In the genomic region with DNA sequence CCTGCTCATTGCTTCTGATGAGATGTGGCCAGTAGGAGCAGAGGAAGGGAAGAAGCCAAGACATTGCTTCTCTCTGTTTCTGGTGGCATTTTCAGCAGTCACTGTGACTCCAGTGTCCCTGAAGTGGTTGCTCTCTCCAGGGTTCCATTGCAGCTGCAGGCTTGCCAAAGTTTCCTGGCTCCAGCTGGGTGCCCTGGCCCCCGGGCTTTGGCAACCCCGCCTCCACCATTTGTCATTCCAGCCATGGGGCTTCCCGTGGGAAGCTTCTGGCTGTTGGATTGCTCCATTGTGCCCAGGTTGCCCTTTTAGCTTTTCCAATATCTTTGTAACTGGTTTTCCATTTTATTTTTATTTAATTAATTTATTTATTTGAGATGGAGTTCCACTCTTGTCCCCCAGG, we compare ENCODE assay signal across 25 cellular contexts. TPM values are rescaled to one million over a fixed set of nuclear protein-coding genes. Genes with fewer than 3 reads are reported as not detected.
"Had no signal": no experiment of that assay in that cellular context is flagged by ENCODE, and none has a peak within 500 bp of the region (broad histone marks: within the 10 kb centered on the region; RNA-seq: fewer than 3 reads in every experiment).

No MANE protein-coding gene starts in this region.

- H3K4me3 Mint-ChIP-seq: naive thymus-derived CD8-positive, alpha-beta T cell had no signal

- H3K4me1 ChIP-seq: heart left ventricle, stomach, transverse colon had no signal

- H3K36me3 Mint-ChIP-seq: naive thymus-derived CD8-positive, alpha-beta T cell had no signal

- FAIRE-seq: frontal cortex, small intestine had no signal

- ATAC-seq: heart left ventricle; mucosa of descending colon; naive thymus-derived CD8-positive, alpha-beta T cell had no signal

- H3K27me3 ChIP-seq: right atrium auricular region, transverse colon had no signal

- H3K36me3 ChIP-seq: heart left ventricle, neutrophil, right atrium auricular region, stomach, thoracic aorta, transverse colon had no signal

- H3K9me3 Mint-ChIP-seq: naive thymus-derived CD8-positive, alpha-beta T cell had no signal

- H3K4me3 ChIP-seq: dorsolateral prefrontal cortex, heart left ventricle, mucosa of descending colon, right atrium auricular region, stomach, thoracic aorta, transverse colon had no signal

- DNase-seq: cortex of kidney; dorsolateral prefrontal cortex; effector CD8-positive, alpha-beta T cell; heart left ventricle; hippocampal formation; kidney glomerular epithelial cell; mucosa of descending colon; naive thymus-derived CD8-positive, alpha-beta T cell; posterior cingulate gyrus; small intestine; stimulated activated CD4-positive, alpha-beta T cell treated with anti-CD3 and anti-CD28 coated beads, Interleukin-12 subunit alpha, Interleukin-12 subunit beta, amount 100 ng/mL, for 4 hours; stimulated activated naive CD4-positive, alpha-beta T cell; stomach; transverse colon had no signal

- H3K27ac Mint-ChIP-seq: naive thymus-derived CD8-positive, alpha-beta T cell had no signal

- H3K9me3 ChIP-seq: heart left ventricle, mucosa of descending colon, neutrophil, right atrium auricular region, stomach, thoracic aorta, transverse colon had no signal

- H3K27ac ChIP-seq: dorsolateral prefrontal cortex, heart left ventricle, neutrophil, right atrium auricular region, stomach, thoracic aorta, transverse colon had no signal

RNA-seq across cellular contexts. Expression of a gene that starts 12.7 kb away (rescaled TPM):
- total RNA-seq: dorsolateral prefrontal cortex; frontal cortex; glomerular endothelial cell; liver; lung microvascular endothelial cell; naive thymus-derived CD8-positive, alpha-beta T cell; osteocyte; pulmonary artery endothelial cell; thoracic aorta; ureter had no signal
- polyA plus RNA-seq: heart left ventricle; liver; naive thymus-derived CD8-positive, alpha-beta T cell; neural cell had no signal

RNA-seq across cellular contexts. Expression of a gene that starts 37.1 kb away (rescaled TPM):
- total RNA-seq: frontal cortex, glomerular endothelial cell, lung microvascular endothelial cell, osteocyte, pulmonary artery endothelial cell, thoracic aorta, ureter had no signal
- polyA plus RNA-seq: neural cell had no signal
